11 cellular contexts compared by ENCODE assay signal in the genomic region with DNA sequence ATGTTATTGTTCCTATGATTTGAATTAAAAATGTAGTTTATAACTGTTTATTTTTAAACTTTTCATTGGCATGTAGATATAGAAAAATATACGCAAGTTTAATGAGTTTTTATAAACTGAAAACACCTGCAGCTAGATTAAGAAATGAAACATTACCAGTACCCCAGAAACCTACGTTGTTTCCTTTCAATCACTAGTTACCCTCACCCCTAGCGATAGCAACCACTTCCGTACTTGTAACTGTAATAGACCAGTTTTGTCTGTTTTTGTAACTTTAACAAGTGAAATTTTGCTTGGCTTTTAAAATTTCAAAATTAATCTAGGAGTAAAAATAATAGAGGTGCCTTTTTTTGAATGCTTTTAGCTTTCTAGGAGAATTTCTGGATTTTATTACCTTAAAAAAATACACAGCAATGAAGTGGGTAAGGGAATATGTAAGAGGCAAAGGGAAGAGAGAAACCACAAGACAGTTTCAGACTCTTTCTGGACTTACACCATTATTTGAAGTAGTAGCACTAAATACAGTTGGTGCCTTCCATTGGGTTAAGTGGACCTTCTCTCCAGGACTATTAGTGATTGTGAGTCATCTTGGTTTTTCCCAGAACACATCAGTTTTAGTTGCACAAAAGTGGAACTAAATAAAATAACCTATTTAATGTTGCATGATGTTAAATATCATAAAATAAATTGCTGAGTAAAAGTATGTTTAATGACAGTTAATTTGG. TPM values are rescaled to one million over a fixed set of nuclear protein-coding genes. Genes with fewer than 3 reads are reported as not detected.
DNase-seq lines count a peak whose midpoint lies in the region; ATAC-seq, FAIRE-seq and TF ChIP-seq lines count a peak whose summit lies in the region.
"Had no signal": no experiment of that assay in that cellular context is flagged by ENCODE, and none has a peak within 500 bp of the region (broad histone marks: within the 10 kb centered on the region; RNA-seq: fewer than 3 reads in every experiment).

No MANE protein-coding gene starts in this region.

- H3K4me2 ChIP-seq in K562 (ENCODE audit: insufficient read depth, low read length): no peak overlapping the region
- no peak overlapping the region for H3K4me2 ChIP-seq in neuronal stem cell (ENCODE audit: insufficient read depth, low read length, poor library complexity, severe bottlenecking)
- H3K4me2 ChIP-seq: GM23338 had no signal

- no peaks in the 10 kb centered on the region for H3K27me3 ChIP-seq in K562 (ENCODE audit: control insufficient read depth in 2 of 2, insufficient read depth in 2 of 2, low read length in 2 of 2)
- no peaks in the 10 kb centered on the region for H3K27me3 ChIP-seq in neuronal stem cell (ENCODE audit: control insufficient read depth in 3 of 3, insufficient read depth in 3 of 3, low read depth in 1 of 3, low read length in 3 of 3)

- no peak for TF ChIP-seq EP300 in K562 (IDR thresholded peaks at IDR 0.05; ENCODE audit: low read length)

- DNase-seq in GM19239 (ENCODE audit: insufficient read length, low spot score) (no peak), LHCN-M2 (ENCODE audit: low read depth) (peak; percentile 55), K562 (ENCODE audit: extremely low read depth in 1 of 4, low spot score in 3 of 4) (no peak), neuronal stem cell (ENCODE audit: low spot score) (no peak), left ventricle myocardium superior (no peak), GM10266 (ENCODE audit: extremely low spot score) (no peak)
- DNase-seq: erythroblast, NCI-H187 had no signal

- no peak overlapping the region for H2BK5ac ChIP-seq in neuronal stem cell (ENCODE audit: low read length)

- H3K23ac ChIP-seq in neuronal stem cell (ENCODE audit: low read depth, low read length, poor library complexity): no peak overlapping the region

- H3K4me3 ChIP-seq in K562: no peak overlapping the region
- H3K4me3 ChIP-seq in neuronal stem cell (ENCODE audit: low read length in 2 of 2): no peak overlapping the region
- H3K4me3 ChIP-seq: GM23338 had no signal

- H2BK120ac ChIP-seq in neuronal stem cell (ENCODE audit: low read depth, low read length): no peak overlapping the region

- H4K91ac ChIP-seq in neuronal stem cell (ENCODE audit: low read depth, low read length, poor library complexity): no peak overlapping the region

- H3K9me1 ChIP-seq in K562 (ENCODE audit: control insufficient read depth, insufficient read depth, low read length): no peaks in the 10 kb centered on the region

- H3K27ac ChIP-seq in K562 (ENCODE audit: extremely low read depth, low read depth, low read length) (no peak overlapping the region), neuronal stem cell (replicated peaks; ENCODE audit: low read length) (no peak overlapping the region)

- intact Hi-C loops in K562 (cut with micrococcal nuclease): no loop called here
- intact Hi-C loops in left ventricle myocardium superior (cut with micrococcal nuclease): no loop called here

- TF ChIP-seq RAD21 in K562 (CRISPR knock-in tag; conservative IDR thresholded peaks at IDR 0.05 in 1 of 2, IDR thresholded peaks at IDR 0.05 in 1 of 2): no peak

- ATAC-seq in K562 (no peak), HG02840 (IDR thresholded peaks at IDR 0.05; ENCODE audit: low FRiP score, unreplicated experiment) (no peak), left ventricle myocardium superior (no peak)
- ATAC-seq: GM23338 had no signal

- no peak overlapping the region for H3K9ac ChIP-seq in K562 (ENCODE audit: insufficient read depth in 1 of 2, low read depth in 2 of 2, low read length in 2 of 2)
- H3K9ac ChIP-seq in neuronal stem cell (ENCODE audit: low read depth, low read length, poor library complexity): no peak overlapping the region

- 97% methylated on average over 4 of the region's 4 CpGs for WGBS in K562 (ENCODE audit: insufficient coverage, low coverage, missing lambda C conversion rate)
- no CpG with 5 or more reads among the region's 4 CpGs for WGBS in neuronal stem cell (ENCODE audit: extremely low coverage in 2 of 2, insufficient read length in 2 of 2, insufficient replicate concordance in 1 of 2), 2 donors

- no peak overlapping the region for H4K8ac ChIP-seq in neuronal stem cell (ENCODE audit: low read depth, low read length)

- H3K9me3 ChIP-seq in K562 (replicated peaks; ENCODE audit: control insufficient read depth, insufficient read depth, low read depth, low read length) (no peaks in the 10 kb centered on the region), neuronal stem cell (replicated peaks in 1 of 2; ENCODE audit: control insufficient read depth in 2 of 2, insufficient read depth in 1 of 2, low read depth in 1 of 2, low read length in 2 of 2) (no peaks in the 10 kb centered on the region)

- H3K4ac ChIP-seq in neuronal stem cell (ENCODE audit: low read length): no peak overlapping the region

- TF ChIP-seq CTCF in K562 (IDR thresholded peaks at IDR 0.05 in 2 of 3, conservative IDR thresholded peaks at IDR 0.05 in 1 of 3; ENCODE audit: insufficient read depth in 2 of 3, low read depth in 1 of 3, low read length in 3 of 3) (no peak), GM10266 (IDR thresholded peaks at IDR 0.05; ENCODE audit: control insufficient read depth, insufficient read depth, low read depth, missing control alignments) (no peak)

- in situ Hi-C loops in K562 (cut with MboI): no loop called here

- no peak overlapping the region for H3K18ac ChIP-seq in neuronal stem cell (ENCODE audit: low read length)

- no peak overlapping the region for H3K14ac ChIP-seq in neuronal stem cell (ENCODE audit: low read length)

- H2AFZ ChIP-seq in K562 (ENCODE audit: low read depth, low read length) (no peak overlapping the region), neuronal stem cell (ENCODE audit: low read length) (no peak overlapping the region)
- H2AFZ ChIP-seq: GM23338 had no signal

- POLR2A ChIA-PET in K562 (lab: Yijun Ruan, JAX): interaction anchor here (1.8 to 3.2 kb wide), 4 partner anchors 9 to 16 kb away, joined by 4 to 16 read pairs (median 7); no protein-coding TSS in a partner anchor

- BruUV-seq in K562 (replicated peaks; lab: Mats Ljungman, UMichigan): no TSS peak

- no peak overlapping the region for H2AK5ac ChIP-seq in neuronal stem cell (ENCODE audit: low read depth, low read length)

- TF ChIP-seq POLR2A in K562 (conservative IDR thresholded peaks at IDR 0.05): no peak

- peak; percentile 25 for FAIRE-seq in A204.1 (lab: Jason Lieb, UNC)
- FAIRE-seq in GM19239 (lab: Jason Lieb, UNC): peak; percentile 83
- FAIRE-seq in K562 (lab: Jason Lieb, UNC): peak; percentile 35

- H3K79me2 ChIP-seq in K562 (ENCODE audit: control insufficient read depth, insufficient read depth, low read length): peaks cover 45% of the 10 kb centered on the region; the same call in 2 of the 3 replicates

- no peak overlapping the region for H2BK15ac ChIP-seq in neuronal stem cell (ENCODE audit: low read length)

- H3K79me1 ChIP-seq in neuronal stem cell (ENCODE audit: low read depth, low read length): peaks cover under 1% of the 10 kb centered on the region

- H2BK12ac ChIP-seq in neuronal stem cell (ENCODE audit: low read length): no peak overlapping the region

- no peaks in the 10 kb centered on the region for H4K20me1 ChIP-seq in K562 (replicated peaks; ENCODE audit: control insufficient read depth, insufficient read depth, low read length)

- H3K36me3 ChIP-seq in K562 (ENCODE audit: control insufficient read depth, insufficient read depth, low read length) (peaks cover 96% of the 10 kb centered on the region), neuronal stem cell (replicated peaks in 1 of 2; ENCODE audit: control insufficient read depth in 2 of 2, insufficient read depth in 2 of 2, low read length in 2 of 2) (peaks cover 48 to 98% of the 10 kb centered on the region in 2 donors)

- CTCF ChIA-PET in K562 (lab: Yijun Ruan, JAX; ENCODE audit: low intra/inter-chr PET ratio): no interaction called here

- H3K4me1 ChIP-seq in K562 (replicated peaks in 1 of 2; ENCODE audit: control insufficient read depth in 2 of 2, insufficient read depth in 2 of 2, low read length in 2 of 2) (no peaks in the 10 kb centered on the region), neuronal stem cell (ENCODE audit: control insufficient read depth in 2 of 2, insufficient read depth in 1 of 2, low read depth in 1 of 2, low read length in 2 of 2) (no peaks in the 10 kb centered on the region)

RNA-seq across cellular contexts. Expression of a gene that starts 18.7 kb away (rescaled TPM):
- 38.3 and 41.0 TPM in 2 replicates for total RNA-seq in LHCN-M2 (2014; rRNA removed)
- polyA plus RNA-seq in LHCN-M2 (2012): 28.3 TPM
- total RNA-seq in K562 (2011; cell fraction: chromatin; rRNA removed; ENCODE audit: low replicate concordance): 165 and 174 TPM in 2 replicates
- total RNA-seq in K562 (2011; cell fraction: nucleolus; rRNA removed): 86.5 and 93.6 TPM in 2 replicates
- 106 and 112 TPM in 2 replicates for total RNA-seq in K562 (2011; cell fraction: nucleoplasm; rRNA removed)
- total RNA-seq in K562 (2014; rRNA removed): 59.5 and 68.0 TPM in 2 replicates
- 69.0 and 71.1 TPM in 2 replicates for total RNA-seq in K562 (2014; rRNA removed; fragmentation: Illumina TruSeq; extraction: Trizol)
- 91.3 and 92.9 TPM in 2 replicates for total RNA-seq in K562 (2015; rRNA removed; fragmentation: Illumina TruSeq; extraction: Trizol)
- total RNA-seq in K562 (2021): 125 and 127 TPM in 2 replicates
- 86.3 and 96.5 TPM in 2 replicates for polyA plus RNA-seq in K562 (2011; rRNA removed)
- 79.8 and 93.3 TPM in 2 replicates for polyA plus RNA-seq in K562 (2011; cell fraction: cytosol; rRNA removed)
- polyA plus RNA-seq in K562 (2011; cell fraction: nucleus; rRNA removed): 120 and 143 TPM in 2 replicates
- 54.7 and 77.0 TPM in 2 replicates for polyA plus RNA-seq in K562 (2012)
- polyA plus RNA-seq in K562 (2014; fragmentation: Illumina TruSeq; extraction: Trizol): 91.3 and 98.2 TPM in 2 replicates
- 100 to 1,000 TPM in 1 of 2 experiments, 10 to 100 TPM in 1; 55.4 to 122 TPM for polyA plus RNA-seq in K562 (2014; fragmentation: Nextera tagmentation; extraction: Ambion mirVana)
- 62.4 and 73.4 TPM in 2 replicates for polyA plus RNA-seq in K562 (2014; rRNA removed)
- polyA minus RNA-seq in K562 (2011; rRNA and poly(A)+ RNA removed): 131 and 145 TPM in 2 replicates
- 100 and 108 TPM in 2 replicates for polyA minus RNA-seq in K562 (2011; cell fraction: cytosol; rRNA and poly(A)+ RNA removed)
- polyA minus RNA-seq in K562 (2011; cell fraction: nucleus; rRNA and poly(A)+ RNA removed): 60.0 and 82.5 TPM in 2 replicates
- 25.0 TPM for polyA plus RNA-seq in neuronal stem cell (2013, experiment 1 of 2)
- 25.5 TPM for polyA plus RNA-seq in neuronal stem cell (2013, experiment 2 of 2)
- total RNA-seq in left ventricle myocardium superior: 19.2 TPM

RNA-seq across cellular contexts. Expression of a gene that starts 35.2 kb away (rescaled TPM):
- total RNA-seq in LHCN-M2 (2014; rRNA removed) (218 and 260 TPM in 2 replicates), K562 (2014; rRNA removed) (216 and 244 TPM in 2 replicates), K562 (2014; rRNA removed; fragmentation: Illumina TruSeq; extraction: Trizol) (226 and 247 TPM in 2 replicates), K562 (2015; rRNA removed; fragmentation: Illumina TruSeq; extraction: Trizol) (237 and 246 TPM in 2 replicates), K562 (2021) (252 and 263 TPM in 2 replicates), left ventricle myocardium superior (116 TPM)
- polyA plus RNA-seq in LHCN-M2 (2012): 114 TPM
- 130 and 461 TPM in 2 replicates for total RNA-seq in K562 (2011; cell fraction: chromatin; rRNA removed; ENCODE audit: low replicate concordance)
- 84.2 and 92.2 TPM in 2 replicates for total RNA-seq in K562 (2011; cell fraction: nucleolus; rRNA removed)
- total RNA-seq in K562 (2011; cell fraction: nucleoplasm; rRNA removed): 188 and 293 TPM in 2 replicates
- polyA plus RNA-seq in K562 (2011; rRNA removed) (255 and 269 TPM in 2 replicates), K562 (2014; fragmentation: Illumina TruSeq; extraction: Trizol) (235 and 271 TPM in 2 replicates), K562 (2014; fragmentation: Nextera tagmentation; extraction: Ambion mirVana) (10 to 100 TPM; 49.6 to 51.8 TPM), K562 (2014; rRNA removed) (181 and 188 TPM in 2 replicates)
- polyA plus RNA-seq in K562 (2011; cell fraction: cytosol; rRNA removed): 244 and 252 TPM in 2 replicates
- polyA plus RNA-seq in K562 (2011; cell fraction: nucleus; rRNA removed): 170 and 222 TPM in 2 replicates
- polyA plus RNA-seq in K562 (2012): 154 and 186 TPM in 2 replicates
- polyA minus RNA-seq in K562 (2011; rRNA and poly(A)+ RNA removed): 519 and 530 TPM in 2 replicates
- polyA minus RNA-seq in K562 (2011; cell fraction: cytosol; rRNA and poly(A)+ RNA removed): 168 and 225 TPM in 2 replicates
- 89.8 and 158 TPM in 2 replicates for polyA minus RNA-seq in K562 (2011; cell fraction: nucleus; rRNA and poly(A)+ RNA removed)
- 253 TPM for polyA plus RNA-seq in neuronal stem cell (2013, experiment 1 of 2)
- polyA plus RNA-seq in neuronal stem cell (2013, experiment 2 of 2): 249 TPM
